ENCODE assay signal across 1 cellular context in genomic region chr14:31456841-31457664, GRCh38.
TF ChIP-seq lines count a peak whose summit lies in the region.

Gene DTD2, minus strand, starts transcription at chr14:31457506. Its CDS starts 113 bp downstream, at chr14:31457393.

TF ChIP-seq in HepG2, 621 proteins besides CTCF, POLR2A, EP300 and RAD21 (continued from another document and continues in another):
- TF ChIP-seq ONECUT2 (CRISPR knock-in tag; IDR thresholded peaks at IDR 0.05) (peak; percentile 67; the same call in 1 of the 2 replicates), ZBTB26 (CRISPR knock-in tag; IDR thresholded peaks at IDR 0.05; ENCODE audit: borderline replicate concordance) (peak; percentile 94; the same call in 1 of the 2 replicates), ELF4 (CRISPR knock-in tag; IDR thresholded peaks at IDR 0.05; ENCODE audit: borderline replicate concordance) (peak; percentile 85; the same call in 1 of the 2 replicates), CC2D1A (CRISPR knock-in tag; IDR thresholded peaks at IDR 0.05) (peak; percentile 92; the same call in 1 of the 2 replicates), ZNF609 (CRISPR knock-in tag; IDR thresholded peaks at IDR 0.05; ENCODE audit: borderline replicate concordance) (peak; percentile 96), ZNF224 (CRISPR knock-in tag; IDR thresholded peaks at IDR 0.05) (peak; percentile 100), ZSCAN9 (CRISPR knock-in tag; IDR thresholded peaks at IDR 0.05; ENCODE audit: borderline replicate concordance) (peak; percentile 99), HIC2 (CRISPR knock-in tag; IDR thresholded peaks at IDR 0.05; ENCODE audit: low read depth) (peak; percentile 85), MIXL1 (CRISPR knock-in tag; IDR thresholded peaks at IDR 0.05) (peak; percentile 70), BATF2 (CRISPR knock-in tag; IDR thresholded peaks at IDR 0.05) (0 out of 2 replicates have a peak, but pooled peaks have one; percentile 97), SCMH1 (CRISPR knock-in tag; IDR thresholded peaks at IDR 0.05; ENCODE audit: borderline replicate concordance) (no peak), NFRKB (IDR thresholded peaks at IDR 0.05) (no peak), RNF2 (conservative IDR thresholded peaks at IDR 0.05; ENCODE audit: low read depth) (peak; percentile 97), ZNF615 (CRISPR knock-in tag; IDR thresholded peaks at IDR 0.05; ENCODE audit: borderline replicate concordance) (peak; percentile 91; the same call in 1 of the 2 replicates), ATF5 (CRISPR knock-in tag; IDR thresholded peaks at IDR 0.05; ENCODE audit: low read depth) (peak; percentile 99), CCDC6 (CRISPR knock-in tag; IDR thresholded peaks at IDR 0.05) (peak; percentile 99), CREBL2 (CRISPR knock-in tag; IDR thresholded peaks at IDR 0.05; ENCODE audit: borderline replicate concordance) (peak; percentile 96; the same call in 1 of the 2 replicates), ZNF562 (CRISPR knock-in tag; IDR thresholded peaks at IDR 0.05; ENCODE audit: borderline replicate concordance) (no peak), ZBTB21 (CRISPR knock-in tag; IDR thresholded peaks at IDR 0.05) (0 out of 2 replicates have a peak, but pooled peaks have one; percentile 21), HNF4A (CRISPR knock-in tag; IDR thresholded peaks at IDR 0.05) (peak; percentile 50), RCOR2 (CRISPR knock-in tag; IDR thresholded peaks at IDR 0.05) (0 out of 2 replicates have a peak, but pooled peaks have one; percentile 15), PRDM10 (CRISPR knock-in tag; IDR thresholded peaks at IDR 0.05; ENCODE audit: low read depth) (peak; percentile 97), PRMT3 (CRISPR knock-in tag; IDR thresholded peaks at IDR 0.05; ENCODE audit: borderline replicate concordance, low read depth) (peak; percentile 92; the same call in 1 of the 2 replicates), ZNF282 (IDR thresholded peaks at IDR 0.05; ENCODE audit: partially characterized antibody) (no peak), POLR2AphosphoS2 (IDR thresholded peaks at IDR 0.05; ENCODE audit: low read depth, low read length) (no peak), XRCC5 (optimal IDR thresholded peaks at IDR 0.05; ENCODE audit: low read length) (peak; percentile 97), ZNF317 (CRISPR knock-in tag; IDR thresholded peaks at IDR 0.05) (peak; percentile 95), GMEB1 (CRISPR knock-in tag; IDR thresholded peaks at IDR 0.05; ENCODE audit: borderline replicate concordance) (peak; percentile 94), TAF1 (CRISPR knock-in tag; IDR thresholded peaks at IDR 0.05) (peak; percentile 100), REST (IDR thresholded peaks at IDR 0.05; ENCODE audit: borderline replicate concordance in 1 of 2, low read depth in 1 of 2, low read length in 2 of 2) (peak in 1 of 2 experiments; percentile 5; a peak in 2 of 4 replicates), RAD51 (IDR thresholded peaks at IDR 0.05; ENCODE audit: borderline replicate concordance) (no peak), ETV5 (CRISPR knock-in tag; IDR thresholded peaks at IDR 0.05; ENCODE audit: borderline replicate concordance) (peak; percentile 88), TEF (CRISPR knock-in tag; IDR thresholded peaks at IDR 0.05) (peak; percentile 89; the same call in 1 of the 2 replicates), ZNF652 (CRISPR knock-in tag; IDR thresholded peaks at IDR 0.05; ENCODE audit: borderline replicate concordance, low read depth) (peak; percentile 64; the same call in 1 of the 2 replicates), DNMT1 (CRISPR knock-in tag; IDR thresholded peaks at IDR 0.05) (peak; percentile 100), SIX4 (CRISPR knock-in tag; IDR thresholded peaks at IDR 0.05) (peak; percentile 82), MXD1 (CRISPR knock-in tag; IDR thresholded peaks at IDR 0.05) (peak; percentile 100), SYNCRIP (IDR thresholded peaks at IDR 0.05; ENCODE audit: insufficient read depth, low read depth, low read length) (no peak), PITX1 (CRISPR knock-in tag; IDR thresholded peaks at IDR 0.05) (peak; percentile 99), ISX (CRISPR knock-in tag; conservative IDR thresholded peaks at IDR 0.05) (peak; percentile 95), ZSCAN31 (CRISPR knock-in tag; IDR thresholded peaks at IDR 0.05; ENCODE audit: low read depth) (peak; percentile 100)
